In the genomic region with DNA sequence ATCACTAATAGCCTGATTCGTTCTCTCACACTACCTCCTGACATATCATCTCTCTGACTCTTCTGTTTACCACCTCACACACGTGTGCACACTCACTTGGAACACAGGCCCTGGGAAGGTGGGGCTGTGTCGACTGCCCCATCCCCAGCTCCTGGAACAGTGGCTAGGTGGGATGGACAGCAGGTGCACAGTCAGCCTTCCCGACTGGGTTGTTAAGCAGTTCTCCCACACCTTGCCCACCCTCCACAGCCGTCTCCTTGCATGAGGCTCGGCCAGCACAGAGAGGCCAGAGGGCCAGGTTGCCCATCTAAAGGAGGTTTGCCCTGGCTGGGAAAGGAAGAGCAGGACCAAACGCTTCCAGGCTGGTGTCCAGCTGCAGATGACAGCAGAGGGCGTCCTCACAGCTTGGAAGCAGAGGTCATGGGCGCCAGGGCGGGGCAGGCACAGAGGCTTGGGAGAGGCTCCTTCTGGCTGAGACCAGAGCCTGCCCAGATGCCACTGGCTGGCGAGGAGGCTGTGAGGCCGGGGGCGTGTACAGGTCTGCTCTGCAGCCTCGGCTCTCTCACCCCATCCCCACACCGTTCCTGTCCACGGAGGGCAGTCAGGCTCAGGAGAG, we compare ENCODE assay signal across 7 cellular contexts.
DNase-seq lines count a peak whose midpoint lies in the region; ATAC-seq and TF ChIP-seq lines count a peak whose summit lies in the region.

No MANE protein-coding gene starts in this region.

- no peak overlapping the region for H3K4me3 ChIP-seq in GM23248
- no peak overlapping the region for H3K4me3 ChIP-seq in SJSA1
- H3K4me3 ChIP-seq in fibroblast of villous mesenchyme (ENCODE audit: low read depth, low read length) = no peak overlapping the region
- H3K4me3 ChIP-seq in trophoblast cell (ENCODE audit: low read depth, low read length) = no peak overlapping the region

- H3K4me1 ChIP-seq in GM23248 (ENCODE audit: insufficient read depth) (no peaks in the 10 kb centered on the region), SJSA1 (replicated peaks) (no peaks in the 10 kb centered on the region), trophoblast cell (ENCODE audit: control insufficient read depth in 1 of 2, insufficient read depth in 2 of 2, low read length in 2 of 2) (peaks cover 0 to 2% of the 10 kb centered on the region in 2 experiments)

- H3K9me3 ChIP-seq in GM23248 (ENCODE audit: low read depth) (no peaks in the 10 kb centered on the region), SJSA1 (replicated peaks) (no peaks in the 10 kb centered on the region), trophoblast cell (ENCODE audit: insufficient read depth, low read depth, low read length) (no peaks in the 10 kb centered on the region)

- H2AK5ac ChIP-seq in trophoblast cell (ENCODE audit: low read length) = no peak overlapping the region

- H2AFZ ChIP-seq in GM23248 (peak overlapping the region; percentile 71), trophoblast cell (ENCODE audit: insufficient read depth, low read length, poor library complexity) (no peak overlapping the region)

- in situ Hi-C loops in GM23248 (cut with MboI) = no loop called here

- no peaks in the 10 kb centered on the region for H3K9me2 ChIP-seq in GM23248 (ENCODE audit: insufficient read depth)

- no peaks in the 10 kb centered on the region for H3F3A ChIP-seq in GM23248 (ENCODE audit: insufficient read depth)

- H3K27me3 ChIP-seq in GM23248 (replicated peaks; ENCODE audit: insufficient read depth) = no peaks in the 10 kb centered on the region
- no peaks in the 10 kb centered on the region for H3K27me3 ChIP-seq in SJSA1 (replicated peaks)
- no peaks in the 10 kb centered on the region for H3K27me3 ChIP-seq in trophoblast cell (ENCODE audit: insufficient read depth, low read length)

- no peak overlapping the region for H3K14ac ChIP-seq in trophoblast cell (ENCODE audit: low read length)

- no peaks in the 10 kb centered on the region for H4K20me1 ChIP-seq in GM23248 (ENCODE audit: insufficient read depth)

- H3K9ac ChIP-seq in GM23248 = peak overlapping the region; percentile 34; the same call in 1 of the 2 replicates
- no peak overlapping the region for H3K9ac ChIP-seq in trophoblast cell (ENCODE audit: low read length)

- H3K4me2 ChIP-seq in GM23248 (ENCODE audit: unreplicated experiment) = peak overlapping the region; percentile 48
- no peak overlapping the region for H3K4me2 ChIP-seq in trophoblast cell (ENCODE audit: low read length)

- TF ChIP-seq CTCF in fibroblast of villous mesenchyme (IDR thresholded peaks at IDR 0.05; ENCODE audit: insufficient read depth, low read depth, low read length) = peak; percentile 64

- H4K8ac ChIP-seq in trophoblast cell (ENCODE audit: low read depth, low read length) = no peak overlapping the region

- H3K4ac ChIP-seq in trophoblast cell (ENCODE audit: low read depth, low read length) = no peak overlapping the region

- WGBS in GM23248 (ENCODE audit: low coverage in 1 of 2, low lambda C conversion rate in 2 of 2, missing lambda C conversion rate in 2 of 2), 2 experiments = 18 to 20% methylated on average over 14 to 16 of the region's 16 CpGs
- WGBS in trophoblast cell (ENCODE audit: extremely low coverage, insufficient coverage, insufficient read length) = no CpG with 5 or more reads among the region's 16 CpGs

- no peak overlapping the region for H2BK12ac ChIP-seq in trophoblast cell (ENCODE audit: low read length)

- DNase-seq in GM23248 (peak; percentile 87), SJSA1 (ENCODE audit: low read depth in 1 of 2, low spot score in 2 of 2) (peak; percentile 15 to 69), fibroblast of villous mesenchyme (ENCODE audit: low read depth) (peak; percentile 82), trophoblast cell (peak; percentile 53 to 80), D341Med (ENCODE audit: low spot score) (no peak)
- DNase-seq in activated CD4-positive, CD25-positive, alpha-beta regulatory T cell (lab: John Stamatoyannopoulos, UW) = no peak

- H4K12ac ChIP-seq in trophoblast cell (ENCODE audit: low read depth, low read length) = no peak overlapping the region

- H3K36me3 ChIP-seq in GM23248 (ENCODE audit: low read depth) (no peaks in the 10 kb centered on the region), SJSA1 (peaks cover 4% of the 10 kb centered on the region; the same call in 1 of the 2 replicates), trophoblast cell (ENCODE audit: control insufficient read depth in 1 of 2, insufficient read depth in 2 of 2, low read length in 2 of 2) (no peaks in the 10 kb centered on the region)

- no peak for ATAC-seq in activated CD4-positive, CD25-positive, alpha-beta regulatory T cell treated with anti-CD3 and anti-CD28 coated beads, Interleukin-2, amount 50 U/mL, for 24 hours

- H2BK120ac ChIP-seq in trophoblast cell (ENCODE audit: insufficient read depth, low read length, poor library complexity) = no peak overlapping the region

- H3K27ac ChIP-seq in GM23248 (no peak overlapping the region), SJSA1 (no peak overlapping the region), trophoblast cell (ENCODE audit: low read depth, low read length) (no peak overlapping the region)

- no peak overlapping the region for H3K23ac ChIP-seq in trophoblast cell (ENCODE audit: low read length)

- no peak overlapping the region for H4K91ac ChIP-seq in trophoblast cell (ENCODE audit: low read depth, low read length)

- no peaks in the 10 kb centered on the region for H3K79me1 ChIP-seq in trophoblast cell (ENCODE audit: low read length)

- no peaks in the 10 kb centered on the region for H3K79me2 ChIP-seq in GM23248 (ENCODE audit: insufficient read depth)
- no peaks in the 10 kb centered on the region for H3K79me2 ChIP-seq in trophoblast cell (ENCODE audit: control insufficient read depth, insufficient read depth, low read length, poor library complexity)

- no peak overlapping the region for H2BK5ac ChIP-seq in trophoblast cell (ENCODE audit: low read depth, low read length, poor library complexity)

- no peak overlapping the region for H3K18ac ChIP-seq in trophoblast cell (ENCODE audit: low read length)

Comparison
In these comparisons a context has a peak if more than half of its experiments do, and no peak if none do; other contexts are left out.
1. DNase-seq: peak in GM23248 (single experiment), SJSA1 (2 of 2), fibroblast of villous mesenchyme (single experiment) and trophoblast cell (2 of 2); none in activated CD4-positive, CD25-positive, alpha-beta regulatory T cell (0 of 4) and D341Med (single experiment).